Comparison of ENCODE assay signal across 1 cellular context in the genomic region with DNA sequence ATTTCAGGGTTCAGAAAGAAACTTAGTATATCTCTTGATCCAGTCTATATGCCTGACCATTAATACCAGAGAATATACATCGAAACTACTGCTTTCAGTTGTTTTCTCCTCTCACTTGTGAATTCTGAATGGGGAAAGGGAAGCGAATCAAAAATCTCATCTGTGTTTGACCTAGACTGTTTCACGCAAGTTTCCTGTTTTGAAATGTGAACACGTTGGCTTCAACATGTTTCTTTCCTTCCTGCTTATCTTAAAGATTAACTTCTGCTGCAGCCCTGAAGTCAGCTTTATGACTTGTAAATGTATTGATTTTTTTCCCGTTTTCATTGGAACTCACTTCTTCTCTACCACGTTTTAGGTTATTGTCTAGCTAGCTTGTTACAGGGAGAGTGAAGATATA.
TF ChIP-seq lines count a peak whose summit lies in the region.

No MANE protein-coding gene starts in this region.

TF ChIP-seq in HepG2, 621 proteins besides CTCF, POLR2A, EP300 and RAD21:
- TF ChIP-seq, protein P1, sequence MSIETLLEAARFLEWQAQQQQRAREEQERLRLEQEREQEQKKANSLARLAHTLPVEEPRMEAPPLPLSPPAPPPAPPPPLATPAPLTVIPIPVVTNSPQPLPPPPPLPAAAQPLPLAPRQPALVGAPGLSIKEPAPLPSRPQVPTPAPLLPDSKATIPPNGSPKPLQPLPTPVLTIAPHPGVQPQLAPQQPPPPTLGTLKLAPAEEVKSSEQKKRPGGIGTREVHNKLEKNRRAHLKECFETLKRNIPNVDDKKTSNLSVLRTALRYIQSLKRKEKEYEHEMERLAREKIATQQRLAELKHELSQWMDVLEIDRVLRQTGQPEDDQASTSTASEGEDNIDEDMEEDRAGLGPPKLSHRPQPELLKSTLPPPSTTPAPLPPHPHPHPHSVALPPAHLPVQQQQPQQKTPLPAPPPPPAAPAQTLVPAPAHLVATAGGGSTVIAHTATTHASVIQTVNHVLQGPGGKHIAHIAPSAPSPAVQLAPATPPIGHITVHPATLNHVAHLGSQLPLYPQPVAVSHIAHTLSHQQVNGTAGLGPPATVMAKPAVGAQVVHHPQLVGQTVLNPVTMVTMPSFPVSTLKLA (IDR thresholded peaks at IDR 0.05), result no peak
- TF ChIP-seq GABPB1 (CRISPR knock-in tag; IDR thresholded peaks at IDR 0.05) (no peak), ZNF713 (CRISPR knock-in tag; IDR thresholded peaks at IDR 0.05) (no peak), PTBP1 (IDR thresholded peaks at IDR 0.05; ENCODE audit: low read depth, low read length, poor library complexity, severe bottlenecking) (no peak)
- TF ChIP-seq, protein P2, sequence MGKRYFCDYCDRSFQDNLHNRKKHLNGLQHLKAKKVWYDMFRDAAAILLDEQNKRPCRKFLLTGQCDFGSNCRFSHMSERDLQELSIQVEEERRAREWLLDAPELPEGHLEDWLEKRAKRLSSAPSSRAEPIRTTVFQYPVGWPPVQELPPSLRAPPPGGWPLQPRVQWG (CRISPR knock-in tag; IDR thresholded peaks at IDR 0.05; ENCODE audit: borderline replicate concordance, low read depth), result no peak
